Comparison of ENCODE assay signal across 19 cellular contexts in genomic region chr16:31718998-31719397, GRCh38.
"Had no signal": no experiment of that assay in that cellular context is flagged by ENCODE, and none has a peak within 500 bp of the region (broad histone marks: within the 10 kb centered on the region; RNA-seq: fewer than 3 reads in every experiment).

No MANE protein-coding gene starts in this region.

- H3K4me3 ChIP-seq: coronary artery, lower lobe of right lung, pancreas, right lobe of liver, thoracic aorta, transverse colon had no signal

- H3K4me3 Mint-ChIP-seq: endodermal cell; memory B cell; mesothelial cell of epicardium; natural killer cell treated with Interleukin-12 subunit alpha and Interleukin-12 subunit beta and Interleukin-15 and Interleukin-18, amount 100 ng/mL, for 72 hours; stimulated activated memory B cell treated with anti-CD40 and anti-IgM and Interleukin-4, amounts not matched to agents 10 μg/mL and 1 μg/mL and 100 μg/mL, for 72 hours; stimulated activated naive CD8-positive, alpha-beta T cell treated with anti-CD3 and anti-CD28 coated beads, Interleukin-15, amount 100 ng/mL, for 72 hours had no signal

- DNase-seq: caudate nucleus; effector CD4-positive, alpha-beta T cell; endodermal cell; erythroblast; lower lobe of right lung; occipital lobe; pancreas; right lobe of liver; stimulated activated CD4-positive, alpha-beta T cell treated with anti-CD3 and anti-CD28 coated beads, Interleukin-4, amount 100 ng/mL, for 1 hour; stimulated activated naive CD8-positive, alpha-beta T cell treated with anti-CD3 and anti-CD28 coated beads, Interleukin-15, amount 100 ng/mL, for 72 hours; substantia nigra; transverse colon had no signal

- H3K27ac Mint-ChIP-seq: endodermal cell; memory B cell; mesothelial cell of epicardium; natural killer cell treated with Interleukin-12 subunit alpha and Interleukin-12 subunit beta and Interleukin-15 and Interleukin-18, amount 100 ng/mL, for 72 hours; progenitor cell of endocrine pancreas; stimulated activated memory B cell treated with anti-CD40 and anti-IgM and Interleukin-4, amounts not matched to agents 10 μg/mL and 1 μg/mL and 100 μg/mL, for 72 hours; stimulated activated naive CD8-positive, alpha-beta T cell treated with anti-CD3 and anti-CD28 coated beads, Interleukin-15, amount 100 ng/mL, for 72 hours had no signal

- H3K9me3 Mint-ChIP-seq: endodermal cell; memory B cell; mesothelial cell of epicardium; natural killer cell treated with Interleukin-12 subunit alpha and Interleukin-12 subunit beta and Interleukin-15 and Interleukin-18, amount 100 ng/mL, for 72 hours; stimulated activated memory B cell treated with anti-CD40 and anti-IgM and Interleukin-4, amounts not matched to agents 10 μg/mL and 1 μg/mL and 100 μg/mL, for 72 hours had no signal

- ATAC-seq: lower lobe of right lung; natural killer cell treated with Interleukin-12 subunit alpha and Interleukin-12 subunit beta and Interleukin-15 and Interleukin-18, amount 100 ng/mL, for 72 hours; pancreas; stimulated activated memory B cell treated with anti-CD40 and anti-IgM and Interleukin-4, amounts not matched to agents 10 μg/mL and 1 μg/mL and 100 μg/mL, for 72 hours; stimulated activated naive CD8-positive, alpha-beta T cell treated with anti-CD3 and anti-CD28 coated beads, Interleukin-15, amount 100 ng/mL, for 72 hours had no signal

- H3K27me3 Mint-ChIP-seq: memory B cell; natural killer cell treated with Interleukin-12 subunit alpha and Interleukin-12 subunit beta and Interleukin-15 and Interleukin-18, amount 100 ng/mL, for 72 hours; progenitor cell of endocrine pancreas; stimulated activated memory B cell treated with anti-CD40 and anti-IgM and Interleukin-4, amounts not matched to agents 10 μg/mL and 1 μg/mL and 100 μg/mL, for 72 hours; stimulated activated naive CD8-positive, alpha-beta T cell treated with anti-CD3 and anti-CD28 coated beads, Interleukin-15, amount 100 ng/mL, for 72 hours had no signal
